Comparison of ENCODE assay signal across 14 cellular contexts in genomic region chr1:221823149-221823548, GRCh38.
A peak's percentile ranks its signal among the peaks of the same experiment; 100 is the strongest.
DNase-seq lines count a peak whose midpoint lies in the region; ATAC-seq lines count a peak whose summit lies in the region.
"Had no signal": no experiment of that assay in that cellular context is flagged by ENCODE, and none has a peak within 500 bp of the region (broad histone marks: within the 10 kb centered on the region; RNA-seq: fewer than 3 reads in every experiment).

No MANE protein-coding gene starts in this region.

- no peak for DNase-seq in memory B cell (ENCODE audit: low spot score in 2 of 2)
- no peak for DNase-seq in DMS114 treated with DMSO at 0.1 percent for 48 hours (lab: John Stamatoyannopoulos, UW; ENCODE audit: unreplicated experiment)
- no peak for DNase-seq in NOMO-1 treated with dmso at 0.1 percent for 144 hours (lab: John Stamatoyannopoulos, UW; ENCODE audit: unreplicated experiment)
- DNase-seq in activated T-helper 2 cell treated with anti-CD3 and anti-CD28 coated beads, Interferon-gamma antibody, Interleukin-2, Interleukin-4, amounts not matched to agents 10 μg/mL and 5 μg/mL and 100 μg/mL, durations not matched to agents 14 hours and 24 hours and 36 hours (ENCODE audit: low spot score), result no peak
- DNase-seq: activated CD8-positive, alpha-beta T cell treated with anti-CD3 and anti-CD28 coated beads, Interleukin-2, amount 10 ng/mL, durations not matched to agents 7 days and 5 days; amygdala; Calu3; effector memory CD8-positive, alpha-beta T cell; heart left ventricle; NCI-H1092 treated with DMSO at 0.1 percent for 48 hours; NCI-H748 treated with DMSO at 0.1 percent for 48 hours had no signal

- H3K36me3 Mint-ChIP-seq in memory B cell, result no peaks in the 10 kb centered on the region
- H3K36me3 Mint-ChIP-seq in activated T-helper 2 cell treated with anti-CD3 and anti-CD28 coated beads, Interferon-gamma antibody, Interleukin-2, Interleukin-4, amounts not matched to agents 10 μg/mL and 5 μg/mL and 100 μg/mL, durations not matched to agents 14 hours and 24 hours and 36 hours (ENCODE audit: low read depth), result peaks cover 3% of the 10 kb centered on the region

- intact Hi-C loops in activated T-helper 2 cell treated with anti-CD3 and anti-CD28 coated beads, Interferon-gamma antibody, Interleukin-2, Interleukin-4, amounts not matched to agents 10 μg/mL and 5 μg/mL and 100 μg/mL, durations not matched to agents 14 hours and 24 hours and 36 hours (cut with micrococcal nuclease), result loop anchor here (10.0 kb wide), 1 partner anchor 378 kb away; no protein-coding TSS in a partner anchor

- no peak overlapping the region for H3K4me3 Mint-ChIP-seq in memory B cell
- H3K4me3 Mint-ChIP-seq in activated T-helper 2 cell treated with anti-CD3 and anti-CD28 coated beads, Interferon-gamma antibody, Interleukin-2, Interleukin-4, amounts not matched to agents 10 μg/mL and 5 μg/mL and 100 μg/mL, durations not matched to agents 14 hours and 24 hours and 36 hours (ENCODE audit: low read depth), result no peak overlapping the region
- H3K4me3 Mint-ChIP-seq: activated CD8-positive, alpha-beta T cell treated with anti-CD3 and anti-CD28 coated beads, Interleukin-2, amount 10 ng/mL, durations not matched to agents 7 days and 5 days; effector memory CD8-positive, alpha-beta T cell had no signal

- H3K9me3 Mint-ChIP-seq in memory B cell, result no peaks in the 10 kb centered on the region
- no peaks in the 10 kb centered on the region for H3K9me3 Mint-ChIP-seq in activated T-helper 2 cell treated with anti-CD3 and anti-CD28 coated beads, Interferon-gamma antibody, Interleukin-2, Interleukin-4, amounts not matched to agents 10 μg/mL and 5 μg/mL and 100 μg/mL, durations not matched to agents 14 hours and 24 hours and 36 hours

- ATAC-seq in GM18909 (IDR thresholded peaks at IDR 0.05; ENCODE audit: poor library complexity, unreplicated experiment) (peak; percentile 63), GM21576 (IDR thresholded peaks at IDR 0.05; ENCODE audit: unreplicated experiment) (peak; percentile 62), HG03103 (IDR thresholded peaks at IDR 0.05; ENCODE audit: low read depth, unreplicated experiment) (peak; percentile 48), memory B cell (ENCODE audit: low read depth) (peak; percentile 53)
- ATAC-seq: activated CD8-positive, alpha-beta T cell treated with anti-CD3 and anti-CD28 coated beads, Interleukin-2, amount 10 ng/mL, durations not matched to agents 7 days and 5 days; effector memory CD8-positive, alpha-beta T cell; heart left ventricle had no signal

- H3K27me3 Mint-ChIP-seq in memory B cell, result no peaks in the 10 kb centered on the region
- H3K27me3 Mint-ChIP-seq in activated T-helper 2 cell treated with anti-CD3 and anti-CD28 coated beads, Interferon-gamma antibody, Interleukin-2, Interleukin-4, amounts not matched to agents 10 μg/mL and 5 μg/mL and 100 μg/mL, durations not matched to agents 14 hours and 24 hours and 36 hours (ENCODE audit: low read depth), result peaks cover 4% of the 10 kb centered on the region
- H3K27me3 Mint-ChIP-seq: effector memory CD8-positive, alpha-beta T cell had no signal

- H3K27ac Mint-ChIP-seq in memory B cell, result no peak overlapping the region
- H3K27ac Mint-ChIP-seq in activated T-helper 2 cell treated with anti-CD3 and anti-CD28 coated beads, Interferon-gamma antibody, Interleukin-2, Interleukin-4, amounts not matched to agents 10 μg/mL and 5 μg/mL and 100 μg/mL, durations not matched to agents 14 hours and 24 hours and 36 hours, result no peak overlapping the region
- H3K27ac Mint-ChIP-seq: activated CD8-positive, alpha-beta T cell treated with anti-CD3 and anti-CD28 coated beads, Interleukin-2, amount 10 ng/mL, durations not matched to agents 7 days and 5 days had no signal

- peaks cover 19% of the 10 kb centered on the region for H3K4me1 Mint-ChIP-seq in memory B cell
- peaks cover 43% of the 10 kb centered on the region for H3K4me1 Mint-ChIP-seq in activated T-helper 2 cell treated with anti-CD3 and anti-CD28 coated beads, Interferon-gamma antibody, Interleukin-2, Interleukin-4, amounts not matched to agents 10 μg/mL and 5 μg/mL and 100 μg/mL, durations not matched to agents 14 hours and 24 hours and 36 hours (ENCODE audit: low read depth)
